Comparison of ENCODE assay signal across 29 cellular contexts in the genomic region with DNA sequence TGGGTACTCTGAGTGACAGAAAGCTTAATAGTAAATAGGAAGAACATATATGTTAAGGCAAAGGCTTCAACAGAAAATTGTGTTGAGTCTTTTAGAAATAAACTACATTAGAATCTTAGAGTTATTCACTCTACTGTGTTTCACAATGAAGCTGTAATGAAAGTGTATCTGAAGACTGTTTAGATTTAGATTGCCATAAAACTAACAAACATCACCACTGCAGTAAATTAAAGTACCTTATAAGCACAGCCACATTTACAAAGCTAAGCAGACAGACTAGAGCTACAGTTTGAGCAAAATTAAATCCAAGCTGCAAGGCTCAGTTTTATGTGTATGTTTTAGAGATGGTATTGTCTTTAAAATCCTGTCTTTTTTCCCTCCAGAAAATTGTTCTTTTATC.
"Had no signal": no experiment of that assay in that cellular context is flagged by ENCODE, and none has a peak within 500 bp of the region (broad histone marks: within the 10 kb centered on the region; RNA-seq: fewer than 3 reads in every experiment).

No MANE protein-coding gene starts in this region.

- H3K4me3 ChIP-seq: adrenal gland, body of pancreas, esophagus squamous epithelium, gastrocnemius medialis, heart left ventricle had no signal

- H3K9me3 Mint-ChIP-seq: activated CD4-positive, alpha-beta T cell treated with anti-CD3 and anti-CD28 coated beads, Interleukin-2, amount 10 ng/mL, durations not matched to agents 7 days and 5 days; activated CD8-positive, alpha-beta T cell treated with anti-CD3 and anti-CD28 coated beads for 36 hours; activated naive CD4-positive, alpha-beta T cell treated with anti-CD3 and anti-CD28 coated beads, Interleukin-2, amount 50 U/mL, for 24 hours; activated naive CD8-positive, alpha-beta T cell treated with anti-CD3 and anti-CD28 coated beads for 36 hours; activated naive CD8-positive, alpha-beta T cell treated with anti-CD3 and anti-CD28 coated beads, Interleukin-2, amount 50 U/mL, for 24 hours; activated T-cell treated with anti-CD3 and anti-CD28 coated beads, Interleukin-2, amount 50 U/mL, for 4 hours; activated T-helper 17 cell treated with anti-CD3 and anti-CD28 coated beads, Interleukin-2, amount 50 U/mL, for 72 hours had no signal

- H3K36me3 ChIP-seq: adrenal gland, esophagus squamous epithelium, gastrocnemius medialis had no signal

- H3K4me1 Mint-ChIP-seq: activated CD4-positive, alpha-beta T cell treated with anti-CD3 and anti-CD28 coated beads, Interleukin-2, amount 10 ng/mL, durations not matched to agents 7 days and 5 days; activated naive CD4-positive, alpha-beta T cell treated with anti-CD3 and anti-CD28 coated beads, Interleukin-2, amount 50 U/mL, for 24 hours; activated naive CD8-positive, alpha-beta T cell treated with anti-CD3 and anti-CD28 coated beads for 36 hours; activated naive CD8-positive, alpha-beta T cell treated with anti-CD3 and anti-CD28 coated beads, Interleukin-2, amount 50 U/mL, for 24 hours; activated T-helper 17 cell treated with anti-CD3 and anti-CD28 coated beads, Interleukin-2, amount 50 U/mL, for 72 hours had no signal

- H3K27ac ChIP-seq: adrenal gland, body of pancreas, epithelial cell of prostate, esophagus squamous epithelium, foreskin keratinocyte, gastrocnemius medialis, heart left ventricle had no signal

- H3K4me3 Mint-ChIP-seq: activated CD4-positive, alpha-beta T cell treated with anti-CD3 and anti-CD28 coated beads, Interleukin-2, amount 10 ng/mL, durations not matched to agents 7 days and 5 days; activated CD8-positive, alpha-beta T cell treated with anti-CD3 and anti-CD28 coated beads for 36 hours; activated naive CD4-positive, alpha-beta T cell treated with anti-CD3 and anti-CD28 coated beads, Interleukin-2, amount 50 U/mL, for 24 hours; activated naive CD8-positive, alpha-beta T cell treated with anti-CD3 and anti-CD28 coated beads for 36 hours; activated naive CD8-positive, alpha-beta T cell treated with anti-CD3 and anti-CD28 coated beads, Interleukin-2, amount 50 U/mL, for 24 hours; activated T-cell treated with anti-CD3 and anti-CD28 coated beads, Interleukin-2, amount 50 U/mL, for 4 hours; activated T-helper 17 cell treated with anti-CD3 and anti-CD28 coated beads, Interleukin-2, amount 50 U/mL, for 72 hours had no signal

- H3K4me1 ChIP-seq: body of pancreas, esophagus squamous epithelium, foreskin keratinocyte, gastrocnemius medialis had no signal

- DNase-seq: activated CD4-positive, alpha-beta T cell treated with anti-CD3 and anti-CD28 coated beads for 1 hour; activated CD4-positive, alpha-beta T cell treated with anti-CD3 and anti-CD28 coated beads for 4 hours; activated CD4-positive, alpha-beta T cell treated with anti-CD3 and anti-CD28 coated beads, Interleukin-2, amount 10 ng/mL, durations not matched to agents 7 days and 5 days; activated CD4-positive, alpha-beta T cell treated with anti-CD3 and anti-CD28 coated beads, Interleukin-2, amount 50 U/mL, for 4 hours; activated CD8-positive, alpha-beta memory T cell treated with anti-CD3 and anti-CD28 coated beads for 24 hours; activated CD8-positive, alpha-beta T cell treated with anti-CD3 and anti-CD28 coated beads for 36 hours; activated effector memory CD4-positive, alpha-beta T cell treated with Interleukin-2 at 50 U/mL for 16 hours; activated gamma-delta T cell treated with Interleukin-2 at 50 U/mL for 16 hours; activated naive CD4-positive, alpha-beta T cell treated with Interleukin-2 at 50 U/mL for 16 hours; activated naive CD8-positive, alpha-beta T cell treated with anti-CD3 and anti-CD28 coated beads for 36 hours; activated naive CD8-positive, alpha-beta T cell treated with anti-CD3 and anti-CD28 coated beads, Interleukin-2, amount 50 U/mL, for 24 hours; activated T-cell treated with anti-CD3 and anti-CD28 coated beads, Interleukin-2, amount 50 U/mL, for 4 hours; adrenal gland; amygdala; aorta; body of pancreas; caudate nucleus; cortex of kidney; dermis blood vessel endothelial cell; effector CD8-positive, alpha-beta T cell; esophagus squamous epithelium; foreskin keratinocyte; gastrocnemius medialis; glutamatergic neuron; T-helper 2 cell had no signal

- H3K27me3 ChIP-seq: adrenal gland, body of pancreas, esophagus squamous epithelium, foreskin keratinocyte, gastrocnemius medialis, heart left ventricle had no signal

- H3K27me3 Mint-ChIP-seq: activated CD4-positive, alpha-beta T cell treated with anti-CD3 and anti-CD28 coated beads, Interleukin-2, amount 10 ng/mL, durations not matched to agents 7 days and 5 days; activated CD8-positive, alpha-beta T cell treated with anti-CD3 and anti-CD28 coated beads for 36 hours; activated naive CD4-positive, alpha-beta T cell treated with anti-CD3 and anti-CD28 coated beads, Interleukin-2, amount 50 U/mL, for 24 hours; activated naive CD8-positive, alpha-beta T cell treated with anti-CD3 and anti-CD28 coated beads for 36 hours; activated naive CD8-positive, alpha-beta T cell treated with anti-CD3 and anti-CD28 coated beads, Interleukin-2, amount 50 U/mL, for 24 hours; activated T-helper 17 cell treated with anti-CD3 and anti-CD28 coated beads, Interleukin-2, amount 50 U/mL, for 72 hours had no signal

- H3K9me3 ChIP-seq: adrenal gland, body of pancreas, esophagus squamous epithelium, gastrocnemius medialis had no signal

- ATAC-seq: activated CD8-positive, alpha-beta T cell treated with anti-CD3 and anti-CD28 coated beads for 36 hours; activated naive CD8-positive, alpha-beta T cell treated with anti-CD3 and anti-CD28 coated beads, Interleukin-2, amount 50 U/mL, for 24 hours; activated T-cell treated with anti-CD3 and anti-CD28 coated beads, Interleukin-2, amount 50 U/mL, for 4 hours; activated T-helper 17 cell treated with anti-CD3 and anti-CD28 coated beads, Interleukin-2, amount 50 U/mL, for 72 hours; body of pancreas; foreskin keratinocyte; gastrocnemius medialis; heart left ventricle had no signal

- H3K27ac Mint-ChIP-seq: activated CD4-positive, alpha-beta T cell treated with anti-CD3 and anti-CD28 coated beads, Interleukin-2, amount 10 ng/mL, durations not matched to agents 7 days and 5 days; activated CD8-positive, alpha-beta T cell treated with anti-CD3 and anti-CD28 coated beads for 36 hours; activated naive CD4-positive, alpha-beta T cell treated with anti-CD3 and anti-CD28 coated beads, Interleukin-2, amount 50 U/mL, for 24 hours; activated naive CD8-positive, alpha-beta T cell treated with anti-CD3 and anti-CD28 coated beads for 36 hours; activated naive CD8-positive, alpha-beta T cell treated with anti-CD3 and anti-CD28 coated beads, Interleukin-2, amount 50 U/mL, for 24 hours; activated T-helper 17 cell treated with anti-CD3 and anti-CD28 coated beads, Interleukin-2, amount 50 U/mL, for 72 hours had no signal

- H3K36me3 Mint-ChIP-seq: activated naive CD8-positive, alpha-beta T cell treated with anti-CD3 and anti-CD28 coated beads for 36 hours had no signal
